Comparison of ENCODE assay signal across 5 cellular contexts in the genomic region with DNA sequence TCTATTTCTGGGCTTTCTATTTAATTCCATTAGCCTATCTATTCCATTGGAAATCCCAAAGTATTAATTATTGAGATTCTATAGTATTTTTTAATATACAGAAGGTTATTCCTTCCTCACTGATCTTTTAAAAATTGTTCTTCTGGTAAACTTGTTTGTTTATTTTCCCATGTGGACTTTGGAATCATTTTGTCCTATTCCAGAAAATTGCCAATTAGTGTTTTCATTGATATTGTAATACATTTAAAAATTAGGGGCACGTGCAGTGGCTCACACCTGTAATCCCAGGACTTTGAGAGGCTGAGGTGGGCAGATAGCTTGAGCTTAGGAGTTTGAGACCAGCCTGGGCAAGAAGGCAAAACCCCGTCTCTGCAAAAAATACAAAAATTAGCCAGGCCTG.
"Had no signal": no experiment of that assay in that cellular context is flagged by ENCODE, and none has a peak within 500 bp of the region (broad histone marks: within the 10 kb centered on the region; RNA-seq: fewer than 3 reads in every experiment).

No MANE protein-coding gene starts in this region.

- FAIRE-seq: HTR-8/SVneo had no signal

- H3K9me3 ChIP-seq: HAP-1 had no signal

- H3K36me3 ChIP-seq: HAP-1 had no signal

- H3K4me3 ChIP-seq: HAP-1 had no signal

- DNase-seq: GOT3, H7, KG1 had no signal
